20 cellular contexts compared by ENCODE assay signal in the genomic region with DNA sequence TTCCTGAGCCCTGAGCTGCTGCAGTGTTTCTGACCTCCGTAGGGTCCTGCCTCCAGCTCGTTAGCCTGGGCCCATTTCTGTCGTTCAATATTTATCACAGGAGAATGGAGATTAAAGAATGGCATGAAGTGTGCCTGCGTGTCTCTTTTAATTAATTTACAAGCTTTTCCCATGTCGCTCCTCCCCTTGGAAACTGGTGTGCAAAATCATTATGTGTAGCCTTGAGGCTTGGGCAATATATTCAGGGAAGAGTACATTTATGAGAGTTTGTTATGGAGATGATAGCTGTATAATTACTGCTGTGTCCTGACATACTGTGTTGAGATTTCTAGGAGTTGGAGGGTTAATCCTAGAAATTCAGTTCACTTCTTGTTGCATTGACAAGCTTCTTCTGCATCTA.
DNase-seq lines count a peak whose midpoint lies in the region; ATAC-seq, FAIRE-seq and TF ChIP-seq lines count a peak whose summit lies in the region.
"Had no signal": no experiment of that assay in that cellular context is flagged by ENCODE, and none has a peak within 500 bp of the region (broad histone marks: within the 10 kb centered on the region; RNA-seq: fewer than 3 reads in every experiment).

No MANE protein-coding gene starts in this region.

- H3K4me3 Mint-ChIP-seq in CD4-positive, CD25-positive, alpha-beta regulatory T cell, result no peak overlapping the region
- H3K4me3 Mint-ChIP-seq: CD4-positive, alpha-beta memory T cell; H9 had no signal

- H3K27me3 Mint-ChIP-seq in CD4-positive, CD25-positive, alpha-beta regulatory T cell, result no peaks in the 10 kb centered on the region
- H3K27me3 Mint-ChIP-seq: CD4-positive, alpha-beta memory T cell had no signal

- no peaks in the 10 kb centered on the region for H3K4me1 Mint-ChIP-seq in CD4-positive, CD25-positive, alpha-beta regulatory T cell

- DNase-seq in CD4-positive, CD25-positive, alpha-beta regulatory T cell, result no peak
- DNase-seq in hepatocyte (ENCODE audit: low spot score) (no peak), mucosa of descending colon (no peak), small intestine (peak; percentile 51), substantia nigra (lab: John Stamatoyannopoulos, UW) (no peak), uterus (no peak)
- DNase-seq: AML-193; CD4-positive, alpha-beta memory T cell; DMS153; DMS79; GDM1; H9 had no signal

- no peak overlapping the region for H2AFZ ChIP-seq in hepatocyte

- no peaks in the 10 kb centered on the region for H3K4me1 ChIP-seq in CD4-positive, CD25-positive, alpha-beta regulatory T cell (ENCODE audit: control insufficient read depth, insufficient read depth, low read length, poor library complexity, severe bottlenecking)
- H3K4me1 ChIP-seq in hepatocyte (ENCODE audit: insufficient read depth), result peaks cover 4% of the 10 kb centered on the region
- H3K4me1 ChIP-seq in mucosa of descending colon (ENCODE audit: low read depth), result no peaks in the 10 kb centered on the region
- H3K4me1 ChIP-seq in small intestine (ENCODE audit: control insufficient read depth in 2 of 2, insufficient read depth in 1 of 2, low read depth in 1 of 2, low read length in 1 of 2), result peaks cover 6 to 9% of the 10 kb centered on the region in 2 donors
- no peaks in the 10 kb centered on the region for H3K4me1 ChIP-seq in uterus

- ATAC-seq in CD4-positive, CD25-positive, alpha-beta regulatory T cell (ENCODE audit: low read depth in 2 of 2), result no peak
- peak; percentile 61 for ATAC-seq in mucosa of descending colon
- no peak for ATAC-seq in GM19452 (IDR thresholded peaks at IDR 0.05; ENCODE audit: unreplicated experiment)
- ATAC-seq: A549, HepG2 had no signal

- no peak for FAIRE-seq in small intestine (lab: Jason Lieb, UNC)
- FAIRE-seq: A549, GM12892, GM18507, H1, HepG2 had no signal

- TF ChIP-seq POLR2A in uterus (IDR thresholded peaks at IDR 0.05), result no peak

- TF ChIP-seq CTCF in hepatocyte (IDR thresholded peaks at IDR 0.05; ENCODE audit: poor library complexity) (no peak), mucosa of descending colon (IDR thresholded peaks at IDR 0.05) (no peak), uterus (IDR thresholded peaks at IDR 0.05) (no peak)

- H4K20me1 ChIP-seq in hepatocyte (ENCODE audit: insufficient read depth, poor library complexity, severe bottlenecking), result no peaks in the 10 kb centered on the region

- H3K27ac Mint-ChIP-seq in CD4-positive, CD25-positive, alpha-beta regulatory T cell, result peak overlapping the region in 2 of 3 donors; percentile 16 to 26

- H3K9me3 ChIP-seq in CD4-positive, CD25-positive, alpha-beta regulatory T cell (ENCODE audit: control insufficient read depth in 2 of 2, low read length in 2 of 2), result no peaks in the 10 kb centered on the region
- H3K9me3 ChIP-seq in hepatocyte (ENCODE audit: low read depth), result no peaks in the 10 kb centered on the region
- H3K9me3 ChIP-seq in mucosa of descending colon, result no peaks in the 10 kb centered on the region
- no peaks in the 10 kb centered on the region for H3K9me3 ChIP-seq in small intestine (ENCODE audit: control insufficient read depth, low read depth)
- no peaks in the 10 kb centered on the region for H3K9me3 ChIP-seq in uterus
- H3K9me3 ChIP-seq: A549 had no signal

- intact Hi-C loops in mucosa of descending colon (cut with DNase I, micrococcal nuclease), result no loop called here
- intact Hi-C loops in uterus (cut with DNase I; ENCODE audit: low total_unique reads), result no loop called here

- no peaks in the 10 kb centered on the region for H3K27me3 ChIP-seq in CD4-positive, CD25-positive, alpha-beta regulatory T cell (ENCODE audit: control insufficient read depth, insufficient read depth, low read length)
- H3K27me3 ChIP-seq in hepatocyte (no peaks in the 10 kb centered on the region), small intestine (ENCODE audit: control insufficient read depth in 2 of 2, insufficient read depth in 2 of 2, low read length in 2 of 2) (no peaks in the 10 kb centered on the region), uterus (no peaks in the 10 kb centered on the region)

- peaks cover 3% of the 10 kb centered on the region for H3K36me3 Mint-ChIP-seq in CD4-positive, CD25-positive, alpha-beta regulatory T cell

- H3K9me3 Mint-ChIP-seq in CD4-positive, CD25-positive, alpha-beta regulatory T cell, result peaks cover 0 to 1% (median 0%) of the 10 kb centered on the region in 7 donors
- H3K9me3 Mint-ChIP-seq: H9 had no signal

- peaks cover 61% of the 10 kb centered on the region for H3K79me2 ChIP-seq in hepatocyte

- H3K36me3 ChIP-seq in CD4-positive, CD25-positive, alpha-beta regulatory T cell (ENCODE audit: control insufficient read depth, insufficient read depth, low read length), result no peaks in the 10 kb centered on the region
- no peaks in the 10 kb centered on the region for H3K36me3 ChIP-seq in hepatocyte (replicated peaks; ENCODE audit: insufficient read depth, low read depth)
- no peaks in the 10 kb centered on the region for H3K36me3 ChIP-seq in mucosa of descending colon (ENCODE audit: low read depth)
- H3K36me3 ChIP-seq in small intestine (ENCODE audit: control insufficient read depth in 2 of 2, insufficient read depth in 2 of 2, low read length in 2 of 2), result peaks cover 3 to 12% of the 10 kb centered on the region in 2 donors
- no peaks in the 10 kb centered on the region for H3K36me3 ChIP-seq in uterus

- no peak overlapping the region for H3K4me3 ChIP-seq in CD4-positive, CD25-positive, alpha-beta regulatory T cell (ENCODE audit: low read depth, low read length)
- H3K4me3 ChIP-seq in hepatocyte (no peak overlapping the region), mucosa of descending colon (no peak overlapping the region), small intestine (ENCODE audit: low read depth in 1 of 2, low read length in 2 of 2) (no peak overlapping the region), uterus (no peak overlapping the region)
- H3K4me3 ChIP-seq: A549 had no signal

- WGBS in hepatocyte (ENCODE audit: low lambda C conversion rate, missing lambda C conversion rate), result 71% methylated on average over 5 of the region's 5 CpGs
- 19 to 51% (median 36%) methylated on average over 5 of the region's 5 CpGs for WGBS in small intestine, 3 donors

- H3K27ac ChIP-seq in CD4-positive, CD25-positive, alpha-beta regulatory T cell (ENCODE audit: insufficient read depth, low read length, poor library complexity, severe bottlenecking), result no peak overlapping the region
- H3K27ac ChIP-seq in hepatocyte, result peak overlapping the region; percentile 71
- H3K27ac ChIP-seq in small intestine (ENCODE audit: low read depth in 1 of 2, low read length in 1 of 2), result peak overlapping the region; percentile 58 to 70
- H3K27ac ChIP-seq in substantia nigra (ENCODE audit: low read depth, low read length, poor library complexity, severe bottlenecking), result no peak overlapping the region
- H3K27ac ChIP-seq in uterus, result no peak overlapping the region
- H3K27ac ChIP-seq: 22Rv1, A549, C4-2B had no signal

- no peaks in the 10 kb centered on the region for H3K9me2 ChIP-seq in hepatocyte (replicated peaks; ENCODE audit: insufficient read depth)

- H3K4me2 ChIP-seq in hepatocyte, result no peak overlapping the region
- H3K4me2 ChIP-seq: A549 had no signal

Comparison
In these comparisons a context has a peak if more than half of its experiments do, and no peak if none do; other contexts are left out.
1. H3K27ac ChIP-seq: peak in hepatocyte (single experiment) and small intestine (2 of 2); none in CD4-positive, CD25-positive, alpha-beta regulatory T cell (single experiment), substantia nigra (single experiment) and uterus (0 of 2).